In the genomic region with DNA sequence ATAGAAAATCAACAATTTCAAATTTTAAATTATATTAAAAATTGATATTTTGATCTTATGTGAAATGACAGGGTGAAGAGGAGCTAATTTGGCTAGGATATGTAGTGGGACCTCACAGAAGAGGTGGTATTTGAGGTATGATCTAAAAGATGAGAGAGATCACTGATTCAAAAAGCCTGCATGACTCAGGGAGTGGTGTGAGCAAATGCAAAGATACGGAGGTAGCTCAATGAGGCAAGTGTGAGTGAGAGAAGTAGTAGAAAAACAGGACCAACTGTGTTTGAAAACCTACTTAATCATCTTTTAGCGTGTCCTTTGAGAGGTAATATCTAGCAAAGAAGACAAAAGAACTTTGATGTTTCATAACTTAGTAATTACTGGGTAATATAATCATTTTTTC, we compare ENCODE assay signal across 18 cellular contexts.
DNase-seq lines count a peak whose midpoint lies in the region; ATAC-seq, FAIRE-seq and TF ChIP-seq lines count a peak whose summit lies in the region.
"Had no signal": no experiment of that assay in that cellular context is flagged by ENCODE, and none has a peak within 500 bp of the region (broad histone marks: within the 10 kb centered on the region; RNA-seq: fewer than 3 reads in every experiment).

No MANE protein-coding gene starts in this region.

- dilution Hi-C loops in mammary epithelial cell (cut with HindIII; ENCODE audit: low sequenced_read_pairs) = no loop called here

- ATAC-seq in foreskin keratinocyte (peak; percentile 82), left ventricle myocardium superior (no peak)
- ATAC-seq: HCT116 had no signal

- H3K36me3 Mint-ChIP-seq in MCF 10A (ENCODE audit: insufficient read depth, unreplicated experiment) (no peaks in the 10 kb centered on the region), astrocyte (ENCODE audit: low read depth, unreplicated experiment) (no peaks in the 10 kb centered on the region)
- H3K36me3 Mint-ChIP-seq: CD8-positive, alpha-beta memory T cell had no signal

- H2AFZ ChIP-seq in mammary epithelial cell (ENCODE audit: low read depth, low read length) (no peak overlapping the region), astrocyte (ENCODE audit: low read depth, low read length) (no peak overlapping the region)

- H3K4me2 ChIP-seq in mammary epithelial cell (ENCODE audit: insufficient read depth, low read depth, low read length) = no peak overlapping the region
- no peak overlapping the region for H3K4me2 ChIP-seq in astrocyte (ENCODE audit: low read length)
- H3K4me2 ChIP-seq: BLaER1 had no signal

- H3K9ac ChIP-seq in mammary epithelial cell (ENCODE audit: insufficient read depth, low read length) = no peak overlapping the region
- H3K9ac ChIP-seq in astrocyte (ENCODE audit: low read length) = no peak overlapping the region
- H3K9ac ChIP-seq: BLaER1 had no signal

- TF ChIP-seq CTCF in mammary epithelial cell (conservative IDR thresholded peaks at IDR 0.05 in 1 of 2, IDR thresholded peaks at IDR 0.05 in 1 of 2; ENCODE audit: extremely low read depth in 1 of 2, insufficient read depth in 1 of 2, low read depth in 1 of 2, low read length in 2 of 2) = no peak
- no peak for TF ChIP-seq CTCF in MCF 10A (IDR thresholded peaks at IDR 0.05; ENCODE audit: unreplicated experiment)
- no peak for TF ChIP-seq CTCF in astrocyte (IDR thresholded peaks at IDR 0.05; ENCODE audit: insufficient read depth, low read depth, low read length)
- no peak for TF ChIP-seq CTCF in foreskin keratinocyte (conservative IDR thresholded peaks at IDR 0.05)

- no peak for FAIRE-seq in astrocyte (lab: Jason Lieb, UNC)
- no peak for FAIRE-seq in small intestine (lab: Jason Lieb, UNC)
- FAIRE-seq: GM19239, H54 had no signal

- in situ Hi-C loops in mammary epithelial cell (cut with MboI; ENCODE audit: low sequenced_read_pairs in 2 of 2) = no loop called here

- H3K9me3 Mint-ChIP-seq in MCF 10A (ENCODE audit: unreplicated experiment) (no peaks in the 10 kb centered on the region), astrocyte (ENCODE audit: unreplicated experiment) (no peaks in the 10 kb centered on the region)

- CTCF ChIA-PET in mammary epithelial cell (lab: Charles Lee; ENCODE audit: low non-redundant PET) = no interaction called here
- CTCF ChIA-PET in MCF 10A (lab: Yijun Ruan, JAX) = interaction anchor here (0.7 to 1.1 kb wide), 2 partner anchors 611 to 1440 kb away, joined by 3 to 4 read pairs; no protein-coding TSS in a partner anchor

- H3K4me3 Mint-ChIP-seq in MCF 10A (ENCODE audit: unreplicated experiment) (no peak overlapping the region), astrocyte (ENCODE audit: unreplicated experiment) (no peak overlapping the region)
- H3K4me3 Mint-ChIP-seq: CD8-positive, alpha-beta memory T cell had no signal

- H3K27me3 ChIP-seq in mammary epithelial cell (ENCODE audit: insufficient read depth, low read length) (no peaks in the 10 kb centered on the region), astrocyte (ENCODE audit: insufficient read depth, low read length) (no peaks in the 10 kb centered on the region), foreskin keratinocyte (no peaks in the 10 kb centered on the region), small intestine (ENCODE audit: control insufficient read depth in 2 of 2, insufficient read depth in 2 of 2, low read length in 2 of 2) (no peaks in the 10 kb centered on the region)
- H3K27me3 ChIP-seq: BLaER1 had no signal

- POLR2A ChIA-PET in MCF 10A (lab: Yijun Ruan, JAX) = interaction anchor here (0.5 to 1.1 kb wide), 4 partner anchors 47 to 1795 kb away, joined by 3 to 4 read pairs (median 4); no protein-coding TSS in a partner anchor

- H3K9me3 ChIP-seq in mammary epithelial cell (replicated peaks; ENCODE audit: insufficient read depth, low read length) (no peaks in the 10 kb centered on the region), astrocyte (ENCODE audit: insufficient read depth, low read depth, low read length) (no peaks in the 10 kb centered on the region), small intestine (ENCODE audit: control insufficient read depth, low read depth) (no peaks in the 10 kb centered on the region)
- H3K9me3 ChIP-seq: BLaER1, Caco-2 had no signal

- BruUV-seq in mammary epithelial cell (replicated peaks; lab: Mats Ljungman, UMichigan) (no TSS peak), MCF 10A (replicated peaks; lab: Mats Ljungman, UMichigan) (no TSS peak)

- 31% methylated on average over 2 of the region's 2 CpGs for WGBS in mammary epithelial cell (ENCODE audit: low coverage, missing lambda C conversion rate)
- 63 to 81% (median 69%) methylated on average over 2 of the region's 2 CpGs for WGBS in small intestine, 3 donors

- DNase-seq in mammary epithelial cell = peak; percentile 35
- DNase-seq in MCF 10A (ENCODE audit: unreplicated experiment) = no peak
- peak; percentile 17 for DNase-seq in astrocyte (ENCODE audit: low read depth)
- peak; percentile 35 to 71 for DNase-seq in foreskin keratinocyte
- DNase-seq in NCI-H187 (lab: John Stamatoyannopoulos, UW) = no peak
- DNase-seq in small intestine = no peak
- DNase-seq in left ventricle myocardium superior = no peak
- DNase-seq: Caco-2; CD8-positive, alpha-beta memory T cell; DND-41; GF-D8; IMR-90; KG1 had no signal

- H3K4me1 ChIP-seq in mammary epithelial cell (ENCODE audit: insufficient read depth, low read length) = peaks cover 37% of the 10 kb centered on the region
- H3K4me1 ChIP-seq in astrocyte (ENCODE audit: insufficient read depth, low read length) = peaks cover 14% of the 10 kb centered on the region
- peaks cover 37% of the 10 kb centered on the region for H3K4me1 ChIP-seq in foreskin keratinocyte
- H3K4me1 ChIP-seq in small intestine (ENCODE audit: control insufficient read depth in 2 of 2, insufficient read depth in 1 of 2, low read depth in 1 of 2, low read length in 1 of 2) = no peaks in the 10 kb centered on the region
- H3K4me1 ChIP-seq: BLaER1, Caco-2 had no signal

- H3K27me3 Mint-ChIP-seq in MCF 10A (ENCODE audit: insufficient read depth, unreplicated experiment) (no peaks in the 10 kb centered on the region), astrocyte (ENCODE audit: low read depth, unreplicated experiment) (no peaks in the 10 kb centered on the region)
- H3K27me3 Mint-ChIP-seq: CD8-positive, alpha-beta memory T cell had no signal

- intact Hi-C loops in mammary epithelial cell (cut with micrococcal nuclease) = no loop called here
- intact Hi-C loops in MCF 10A (cut with micrococcal nuclease) = no loop called here
- intact Hi-C loops in left ventricle myocardium superior (cut with micrococcal nuclease) = no loop called here

- H3K79me2 ChIP-seq in mammary epithelial cell (ENCODE audit: insufficient read depth, low read length) (no peaks in the 10 kb centered on the region), astrocyte (ENCODE audit: insufficient read depth, low read length) (no peaks in the 10 kb centered on the region)

- H4K20me1 ChIP-seq in mammary epithelial cell (ENCODE audit: insufficient read depth, low read length) (no peaks in the 10 kb centered on the region), astrocyte (ENCODE audit: insufficient read depth, low read length) (no peaks in the 10 kb centered on the region)
- H4K20me1 ChIP-seq: BLaER1 had no signal

- H3K4me1 Mint-ChIP-seq in MCF 10A (ENCODE audit: insufficient read depth, unreplicated experiment) (peaks cover 29% of the 10 kb centered on the region), astrocyte (ENCODE audit: low read depth, unreplicated experiment) (peaks cover 32% of the 10 kb centered on the region)
- H3K4me1 Mint-ChIP-seq: CD8-positive, alpha-beta memory T cell had no signal

- H3K36me3 ChIP-seq in mammary epithelial cell (ENCODE audit: insufficient read depth, low read length) (no peaks in the 10 kb centered on the region), astrocyte (ENCODE audit: insufficient read depth, low read length) (no peaks in the 10 kb centered on the region), small intestine (ENCODE audit: control insufficient read depth in 2 of 2, insufficient read depth in 2 of 2, low read length in 2 of 2) (no peaks in the 10 kb centered on the region)
- H3K36me3 ChIP-seq: BLaER1 had no signal

- H3K27ac Mint-ChIP-seq in MCF 10A (ENCODE audit: low read depth, unreplicated experiment) (no peak overlapping the region), astrocyte (ENCODE audit: unreplicated experiment) (no peak overlapping the region)
- H3K27ac Mint-ChIP-seq: CD8-positive, alpha-beta memory T cell had no signal

- H3K4me3 ChIP-seq in mammary epithelial cell (replicated peaks in 1 of 3; ENCODE audit: insufficient read depth in 1 of 3, low read depth in 2 of 3, low read length in 3 of 3) (no peak overlapping the region), astrocyte (ENCODE audit: insufficient read depth, low read depth, low read length) (no peak overlapping the region), small intestine (ENCODE audit: low read depth in 1 of 2, low read length in 2 of 2) (no peak overlapping the region)
- H3K4me3 ChIP-seq: BLaER1 had no signal

- H3K27ac ChIP-seq in mammary epithelial cell (ENCODE audit: insufficient read depth, low read depth, low read length) (no peak overlapping the region), astrocyte (ENCODE audit: low read depth, low read length) (no peak overlapping the region), foreskin keratinocyte (no peak overlapping the region), small intestine (ENCODE audit: low read depth in 1 of 2, low read length in 1 of 2) (no peak overlapping the region)
- H3K27ac ChIP-seq: 22Rv1, BLaER1 had no signal

Comparison
In these comparisons a context has a peak if more than half of its experiments do, and no peak if none do; other contexts are left out.
1. DNase-seq: peak in mammary epithelial cell (single experiment), astrocyte (single experiment) and foreskin keratinocyte (2 of 2); none in MCF 10A (single experiment), NCI-H187 (0 of 2), small intestine (single experiment) and left ventricle myocardium superior (single experiment).